17 cellular contexts compared by ENCODE assay signal in the genomic region with DNA sequence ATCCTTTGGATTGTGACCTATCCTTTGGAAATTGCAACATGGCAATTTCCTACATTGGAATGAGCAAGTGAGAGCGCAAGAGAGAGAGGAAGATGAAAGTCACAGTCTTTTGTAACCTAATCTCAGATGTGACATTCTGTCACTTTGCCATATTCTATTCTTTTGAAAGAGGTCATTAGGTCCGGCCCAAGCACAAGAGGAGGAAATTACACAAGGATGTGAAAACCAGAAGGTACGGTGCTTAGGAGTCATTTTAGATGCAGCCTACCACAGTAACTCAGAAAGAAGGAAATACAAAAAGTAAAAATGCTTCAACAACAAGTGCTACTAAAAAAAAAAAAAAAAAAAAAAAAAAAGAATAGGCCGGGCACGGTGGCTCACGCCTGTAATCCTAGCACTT. TPM values are rescaled to one million over a fixed set of nuclear protein-coding genes. Genes with fewer than 3 reads are reported as not detected.
DNase-seq lines count a peak whose midpoint lies in the region; ATAC-seq lines count a peak whose summit lies in the region.
"Had no signal": no experiment of that assay in that cellular context is flagged by ENCODE, and none has a peak within 500 bp of the region (broad histone marks: within the 10 kb centered on the region; RNA-seq: fewer than 3 reads in every experiment).

No MANE protein-coding gene starts in this region.

- no peak overlapping the region for H3K4me3 ChIP-seq in CD4-positive, alpha-beta memory T cell (ENCODE audit: low read length in 2 of 2)
- H3K4me3 ChIP-seq: heart right ventricle, SK-N-MC, thyroid gland had no signal

- H3K27me3 ChIP-seq in CD4-positive, alpha-beta memory T cell (ENCODE audit: insufficient read depth, low read length) = no peaks in the 10 kb centered on the region
- H3K27me3 ChIP-seq: heart right ventricle, thyroid gland had no signal

- H3K27me3 Mint-ChIP-seq in CD4-positive, alpha-beta memory T cell = no peaks in the 10 kb centered on the region
- no peaks in the 10 kb centered on the region for H3K27me3 Mint-ChIP-seq in activated naive CD8-positive, alpha-beta T cell
- H3K27me3 Mint-ChIP-seq in naive thymus-derived CD8-positive, alpha-beta T cell = no peaks in the 10 kb centered on the region
- H3K27me3 Mint-ChIP-seq: stimulated activated memory B cell treated with anti-CD40 and anti-IgM and Interleukin-4, amounts not matched to agents 10 μg/mL and 1 μg/mL and 100 μg/mL, for 72 hours had no signal

- H3K4me3 Mint-ChIP-seq in CD4-positive, alpha-beta memory T cell = no peak overlapping the region
- H3K4me3 Mint-ChIP-seq in activated naive CD8-positive, alpha-beta T cell = no peak overlapping the region
- no peak overlapping the region for H3K4me3 Mint-ChIP-seq in naive thymus-derived CD8-positive, alpha-beta T cell
- H3K4me3 Mint-ChIP-seq: immature natural killer cell; stimulated activated memory B cell treated with anti-CD40 and anti-IgM and Interleukin-4, amounts not matched to agents 10 μg/mL and 1 μg/mL and 100 μg/mL, for 72 hours had no signal

- H3K27ac Mint-ChIP-seq in CD4-positive, alpha-beta memory T cell = peak overlapping the region in 4 of 7 donors; percentile 27 to 84 (median 54)
- H3K27ac Mint-ChIP-seq in activated naive CD8-positive, alpha-beta T cell = peak overlapping the region; percentile 82
- peak overlapping the region; percentile 5 to 84 (median 54) for H3K27ac Mint-ChIP-seq in naive thymus-derived CD8-positive, alpha-beta T cell
- H3K27ac Mint-ChIP-seq: immature natural killer cell; stimulated activated memory B cell treated with anti-CD40 and anti-IgM and Interleukin-4, amounts not matched to agents 10 μg/mL and 1 μg/mL and 100 μg/mL, for 72 hours had no signal

- H3K27ac ChIP-seq in CD4-positive, alpha-beta memory T cell (ENCODE audit: low read depth, low read length) = no peak overlapping the region
- H3K27ac ChIP-seq: SK-N-MC, thyroid gland had no signal

- intact Hi-C loops in CD4-positive, alpha-beta memory T cell (cut with micrococcal nuclease) = no loop called here

- H3K36me3 Mint-ChIP-seq in CD4-positive, alpha-beta memory T cell = peaks cover 10 to 12% of the 10 kb centered on the region in 2 donors
- peaks cover 6% of the 10 kb centered on the region for H3K36me3 Mint-ChIP-seq in activated naive CD8-positive, alpha-beta T cell
- peaks cover 3 to 8% (median 7%) of the 10 kb centered on the region in 3 donors for H3K36me3 Mint-ChIP-seq in naive thymus-derived CD8-positive, alpha-beta T cell

- CTCF ChIA-PET in CD4-positive, alpha-beta memory T cell (lab: Charles Lee; ENCODE audit: partially characterized antibody) = no interaction called here

- POLR2A ChIA-PET in CD4-positive, alpha-beta memory T cell (lab: Charles Lee; ENCODE audit: partially characterized antibody) = interaction anchor here (4.2 kb wide), 1 partner anchor 62 kb away, joined by 21 read pairs; a partner anchor contains a TSS
- POLR2A ChIA-PET in naive thymus-derived CD8-positive, alpha-beta T cell (lab: Charles Lee) = interaction anchor here (0.7 kb wide), 1 partner anchor 55 kb away, joined by 8 read pairs; no protein-coding TSS in a partner anchor

- no peak for DNase-seq in CD4-positive, alpha-beta memory T cell
- DNase-seq in MV-4-11 (lab: John Stamatoyannopoulos, UW) (peak; percentile 94), nucleus accumbens (lab: John Stamatoyannopoulos, UW) (no peak)
- DNase-seq in naive thymus-derived CD8-positive, alpha-beta T cell = no peak
- DNase-seq in activated CD4-positive, alpha-beta T cell treated with anti-CD3 and anti-CD28 coated beads for 48 hours = no peak
- DNase-seq in activated CD4-positive, alpha-beta T cell treated with anti-CD3 and anti-CD28 coated beads for 1 hour = no peak
- DNase-seq: activated CD8-positive, alpha-beta memory T cell treated with anti-CD3 and anti-CD28 coated beads, Interleukin-2, amount 50 U/mL, for 48 hours; activated naive CD4-positive, alpha-beta T cell treated with Interleukin-2 at 50 U/mL for 16 hours; heart right ventricle; immature natural killer cell; Karpas-422; PC-3; right cardiac atrium; thyroid gland had no signal

- H3K9me3 ChIP-seq in CD4-positive, alpha-beta memory T cell (ENCODE audit: control insufficient read depth in 1 of 2, low read length in 2 of 2) = no peaks in the 10 kb centered on the region
- H3K9me3 ChIP-seq: heart right ventricle, thyroid gland had no signal

- ATAC-seq in naive thymus-derived CD8-positive, alpha-beta T cell = no peak
- ATAC-seq: PC-3; right cardiac atrium; stimulated activated memory B cell treated with anti-CD40 and anti-IgM and Interleukin-4, amounts not matched to agents 10 μg/mL and 1 μg/mL and 100 μg/mL, for 72 hours had no signal

- peaks cover 14% of the 10 kb centered on the region for H3K4me1 ChIP-seq in CD4-positive, alpha-beta memory T cell (ENCODE audit: insufficient read depth, low read length)
- H3K4me1 ChIP-seq: thyroid gland had no signal

- H3K4me1 Mint-ChIP-seq in CD4-positive, alpha-beta memory T cell = peaks cover 6 to 20% (median 16%) of the 10 kb centered on the region in 4 donors
- peaks cover 30% of the 10 kb centered on the region for H3K4me1 Mint-ChIP-seq in activated naive CD8-positive, alpha-beta T cell (ENCODE audit: low read depth)
- H3K4me1 Mint-ChIP-seq in naive thymus-derived CD8-positive, alpha-beta T cell = peaks cover 10 to 25% (median 16%) of the 10 kb centered on the region in 4 donors

- no peaks in the 10 kb centered on the region for H3K36me3 ChIP-seq in CD4-positive, alpha-beta memory T cell (ENCODE audit: insufficient read depth, low read length)
- H3K36me3 ChIP-seq: thyroid gland had no signal

- H3K9me3 Mint-ChIP-seq in CD4-positive, alpha-beta memory T cell = peaks cover 0 to 2% (median 0%) of the 10 kb centered on the region in 8 donors
- H3K9me3 Mint-ChIP-seq in activated naive CD8-positive, alpha-beta T cell (ENCODE audit: low read depth) = no peaks in the 10 kb centered on the region
- H3K9me3 Mint-ChIP-seq in naive thymus-derived CD8-positive, alpha-beta T cell = peaks cover 0 to 2% (median 0%) of the 10 kb centered on the region in 9 donors
- H3K9me3 Mint-ChIP-seq: immature natural killer cell; stimulated activated memory B cell treated with anti-CD40 and anti-IgM and Interleukin-4, amounts not matched to agents 10 μg/mL and 1 μg/mL and 100 μg/mL, for 72 hours had no signal

RNA-seq across cellular contexts. Expression of a gene that starts 47.2 kb away (rescaled TPM):
- total RNA-seq in CD4-positive, alpha-beta memory T cell = 10 to 100 TPM; 59.8 to 62.7 TPM
- polyA plus RNA-seq in CD4-positive, alpha-beta memory T cell = 10 to 100 TPM; 31.6 to 49.2 TPM
- total RNA-seq in naive thymus-derived CD8-positive, alpha-beta T cell = 10 to 100 TPM; 55.0 to 60.7 TPM
- 10 to 100 TPM; 18.3 to 32.2 (median 30.6) TPM for polyA plus RNA-seq in naive thymus-derived CD8-positive, alpha-beta T cell
